In genomic region chr5:80097516-80097915, GRCh38 we compare ENCODE assay signal across 22 cellular contexts.
DNase-seq lines count a peak whose midpoint lies in the region; ATAC-seq and TF ChIP-seq lines count a peak whose summit lies in the region.
"Had no signal": no experiment of that assay in that cellular context is flagged by ENCODE, and none has a peak within 500 bp of the region (broad histone marks: within the 10 kb centered on the region; RNA-seq: fewer than 3 reads in every experiment).

No MANE protein-coding gene starts in this region.

- H3K27ac ChIP-seq in left ventricle myocardium inferior (replicated peaks): no peak overlapping the region
- H3K27ac ChIP-seq: epithelial cell of prostate, Peyer's patch, skin epidermis, uterus had no signal

- H3K27me3 Mint-ChIP-seq in brain: no peaks in the 10 kb centered on the region
- H3K27me3 Mint-ChIP-seq in activated naive CD8-positive, alpha-beta T cell treated with anti-CD3 and anti-CD28 coated beads, Interleukin-2, amount 50 U/mL, for 24 hours: no peaks in the 10 kb centered on the region
- H3K27me3 Mint-ChIP-seq in nephron progenitor cell (ENCODE audit: low read depth, poor library complexity): no peaks in the 10 kb centered on the region
- H3K27me3 Mint-ChIP-seq in activated T-helper 1 cell treated with anti-CD3 and anti-CD28 coated beads, Interleukin-12 subunit alpha, Interleukin-12 subunit beta, Interleukin-2, Interleukin-4 antibody, amounts not matched to agents 30 ng/mL and 10 ng/mL and 1 ng/mL, durations not matched to agents 14 hours and 24 hours and 36 hours (ENCODE audit: insufficient read depth): no peaks in the 10 kb centered on the region
- H3K27me3 Mint-ChIP-seq: activated CD4-positive, alpha-beta memory T cell treated with anti-CD3 and anti-CD28 coated beads for 36 hours; activated naive CD8-positive, alpha-beta T cell treated with anti-CD3 and anti-CD28 coated beads, Interleukin-2, amount 10 ng/mL, durations not matched to agents 7 days and 5 days; stimulated activated naive CD8-positive, alpha-beta T cell treated with anti-CD3 and anti-CD28 coated beads, Interleukin-15, Interleukin-2, amounts not matched to agents 100 ng/mL and 50 ng/mL, for 24 hours had no signal

- H3K4me3 Mint-ChIP-seq in brain (no peak overlapping the region), nephron progenitor cell (no peak overlapping the region)
- no peak overlapping the region for H3K4me3 Mint-ChIP-seq in activated naive CD8-positive, alpha-beta T cell treated with anti-CD3 and anti-CD28 coated beads, Interleukin-2, amount 50 U/mL, for 24 hours
- H3K4me3 Mint-ChIP-seq in activated T-helper 1 cell treated with anti-CD3 and anti-CD28 coated beads, Interleukin-12 subunit alpha, Interleukin-12 subunit beta, Interleukin-2, Interleukin-4 antibody, amounts not matched to agents 30 ng/mL and 10 ng/mL and 1 ng/mL, durations not matched to agents 14 hours and 24 hours and 36 hours: no peak overlapping the region
- H3K4me3 Mint-ChIP-seq: activated CD4-positive, alpha-beta memory T cell treated with anti-CD3 and anti-CD28 coated beads for 36 hours; activated naive CD8-positive, alpha-beta T cell treated with anti-CD3 and anti-CD28 coated beads, Interleukin-2, amount 10 ng/mL, durations not matched to agents 7 days and 5 days; stimulated activated naive CD8-positive, alpha-beta T cell treated with anti-CD3 and anti-CD28 coated beads, Interleukin-15, Interleukin-2, amounts not matched to agents 100 ng/mL and 50 ng/mL, for 24 hours had no signal

- intact Hi-C loops in cardiac septum (cut with DNase I): no loop called here
- intact Hi-C loops in left ventricle myocardium inferior (cut with micrococcal nuclease): no loop called here
- intact Hi-C loops in activated T-helper 1 cell treated with anti-CD3 and anti-CD28 coated beads, Interleukin-12 subunit alpha, Interleukin-12 subunit beta, Interleukin-2, Interleukin-4 antibody, amounts not matched to agents 30 ng/mL and 10 ng/mL and 1 ng/mL, durations not matched to agents 14 hours and 24 hours and 36 hours (cut with micrococcal nuclease): no loop called here

- no peak for ATAC-seq in GM19463 (IDR thresholded peaks at IDR 0.05; ENCODE audit: unreplicated experiment)
- ATAC-seq in activated naive CD8-positive, alpha-beta T cell treated with anti-CD3 and anti-CD28 coated beads, Interleukin-2, amount 50 U/mL, for 24 hours: no peak
- ATAC-seq: K562 had no signal

- TF ChIP-seq CTCF in left ventricle myocardium inferior (IDR thresholded peaks at IDR 0.05; ENCODE audit: borderline replicate concordance): no peak
- no peak for TF ChIP-seq CTCF in brain (conservative IDR thresholded peaks at IDR 0.05)
- no peak for TF ChIP-seq CTCF in nephron progenitor cell (IDR thresholded peaks at IDR 0.05)

- no peaks in the 10 kb centered on the region for H3K27me3 ChIP-seq in left ventricle myocardium inferior (ENCODE audit: low read depth)
- H3K27me3 ChIP-seq: Peyer's patch, uterus had no signal

- DNase-seq in cardiac septum (ENCODE audit: low spot score) (peak; percentile 33), left ventricle myocardium inferior (no peak), myocyte (ENCODE audit: low read depth) (peak; percentile 21), nephron progenitor cell (no peak)
- DNase-seq in activated naive CD8-positive, alpha-beta T cell treated with anti-CD3 and anti-CD28 coated beads, Interleukin-2, amount 50 U/mL, for 24 hours: no peak
- DNase-seq in activated T-helper 1 cell treated with anti-CD3 and anti-CD28 coated beads, Interleukin-12 subunit alpha, Interleukin-12 subunit beta, Interleukin-2, Interleukin-4 antibody, amounts not matched to agents 30 ng/mL and 10 ng/mL and 1 ng/mL, durations not matched to agents 14 hours and 24 hours and 36 hours (ENCODE audit: low spot score): no peak
- DNase-seq: activated CD4-positive, alpha-beta memory T cell treated with anti-CD3 and anti-CD28 coated beads for 36 hours; activated effector memory CD4-positive, alpha-beta T cell treated with Interleukin-2 at 50 U/mL for 16 hours; activated naive CD8-positive, alpha-beta T cell treated with anti-CD3 and anti-CD28 coated beads, Interleukin-2, amount 10 ng/mL, durations not matched to agents 7 days and 5 days; cerebellar nuclear complex; effector CD4-positive, alpha-beta T cell; NCI-H2081 treated with DMSO at 0.1 percent for 48 hours; NCI-H226; Peyer's patch; SHP77 treated with DMSO at 0.1 percent for 48 hours; uterus had no signal

- H3K36me3 Mint-ChIP-seq in brain: no peaks in the 10 kb centered on the region
- H3K36me3 Mint-ChIP-seq in activated naive CD8-positive, alpha-beta T cell treated with anti-CD3 and anti-CD28 coated beads, Interleukin-2, amount 50 U/mL, for 24 hours (ENCODE audit: low read depth): no peaks in the 10 kb centered on the region
- no peaks in the 10 kb centered on the region for H3K36me3 Mint-ChIP-seq in nephron progenitor cell (ENCODE audit: low read depth)
- H3K36me3 Mint-ChIP-seq in activated T-helper 1 cell treated with anti-CD3 and anti-CD28 coated beads, Interleukin-12 subunit alpha, Interleukin-12 subunit beta, Interleukin-2, Interleukin-4 antibody, amounts not matched to agents 30 ng/mL and 10 ng/mL and 1 ng/mL, durations not matched to agents 14 hours and 24 hours and 36 hours (ENCODE audit: low read depth): no peaks in the 10 kb centered on the region
- H3K36me3 Mint-ChIP-seq: activated CD4-positive, alpha-beta memory T cell treated with anti-CD3 and anti-CD28 coated beads for 36 hours had no signal

- H3K9me3 ChIP-seq in left ventricle myocardium inferior (replicated peaks): no peaks in the 10 kb centered on the region
- H3K9me3 ChIP-seq: Peyer's patch, uterus had no signal

- peaks cover 9% of the 10 kb centered on the region for H3K4me1 ChIP-seq in left ventricle myocardium inferior
- H3K4me1 ChIP-seq: Peyer's patch, uterus had no signal

- H3K4me3 ChIP-seq in left ventricle myocardium inferior: no peak overlapping the region
- H3K4me3 ChIP-seq: K562, Peyer's patch, skin epidermis, uterus had no signal

- H3K36me3 ChIP-seq in left ventricle myocardium inferior: no peaks in the 10 kb centered on the region
- H3K36me3 ChIP-seq: Peyer's patch, uterus had no signal

- H3K9me3 Mint-ChIP-seq in brain: peaks cover 0 to 3% (median 0%) of the 10 kb centered on the region in 5 experiments
- no peaks in the 10 kb centered on the region for H3K9me3 Mint-ChIP-seq in activated naive CD8-positive, alpha-beta T cell treated with anti-CD3 and anti-CD28 coated beads, Interleukin-2, amount 50 U/mL, for 24 hours
- H3K9me3 Mint-ChIP-seq in nephron progenitor cell: no peaks in the 10 kb centered on the region
- H3K9me3 Mint-ChIP-seq in activated T-helper 1 cell treated with anti-CD3 and anti-CD28 coated beads, Interleukin-12 subunit alpha, Interleukin-12 subunit beta, Interleukin-2, Interleukin-4 antibody, amounts not matched to agents 30 ng/mL and 10 ng/mL and 1 ng/mL, durations not matched to agents 14 hours and 24 hours and 36 hours: no peaks in the 10 kb centered on the region
- H3K9me3 Mint-ChIP-seq: activated CD4-positive, alpha-beta memory T cell treated with anti-CD3 and anti-CD28 coated beads for 36 hours; activated naive CD8-positive, alpha-beta T cell treated with anti-CD3 and anti-CD28 coated beads, Interleukin-2, amount 10 ng/mL, durations not matched to agents 7 days and 5 days; stimulated activated naive CD8-positive, alpha-beta T cell treated with anti-CD3 and anti-CD28 coated beads, Interleukin-15, Interleukin-2, amounts not matched to agents 100 ng/mL and 50 ng/mL, for 24 hours had no signal

- peaks cover 24% of the 10 kb centered on the region for H3K4me1 Mint-ChIP-seq in brain
- H3K4me1 Mint-ChIP-seq in activated naive CD8-positive, alpha-beta T cell treated with anti-CD3 and anti-CD28 coated beads, Interleukin-2, amount 50 U/mL, for 24 hours: peaks cover 11% of the 10 kb centered on the region
- H3K4me1 Mint-ChIP-seq in nephron progenitor cell: peaks cover 45% of the 10 kb centered on the region
- H3K4me1 Mint-ChIP-seq in activated T-helper 1 cell treated with anti-CD3 and anti-CD28 coated beads, Interleukin-12 subunit alpha, Interleukin-12 subunit beta, Interleukin-2, Interleukin-4 antibody, amounts not matched to agents 30 ng/mL and 10 ng/mL and 1 ng/mL, durations not matched to agents 14 hours and 24 hours and 36 hours (ENCODE audit: low read depth): peaks cover 14% of the 10 kb centered on the region

- peak overlapping the region; percentile 32 to 92 (median 78) for H3K27ac Mint-ChIP-seq in brain
- no peak overlapping the region for H3K27ac Mint-ChIP-seq in activated naive CD8-positive, alpha-beta T cell treated with anti-CD3 and anti-CD28 coated beads, Interleukin-2, amount 50 U/mL, for 24 hours
- no peak overlapping the region for H3K27ac Mint-ChIP-seq in nephron progenitor cell
- no peak overlapping the region for H3K27ac Mint-ChIP-seq in activated T-helper 1 cell treated with anti-CD3 and anti-CD28 coated beads, Interleukin-12 subunit alpha, Interleukin-12 subunit beta, Interleukin-2, Interleukin-4 antibody, amounts not matched to agents 30 ng/mL and 10 ng/mL and 1 ng/mL, durations not matched to agents 14 hours and 24 hours and 36 hours
- H3K27ac Mint-ChIP-seq: activated CD4-positive, alpha-beta memory T cell treated with anti-CD3 and anti-CD28 coated beads for 36 hours; stimulated activated naive CD8-positive, alpha-beta T cell treated with anti-CD3 and anti-CD28 coated beads, Interleukin-15, Interleukin-2, amounts not matched to agents 100 ng/mL and 50 ng/mL, for 24 hours had no signal

Comparison
In these comparisons a context has a peak if more than half of its experiments do, and no peak if none do; other contexts are left out.
1. DNase-seq: peak in cardiac septum (single experiment) and myocyte (single experiment); none in left ventricle myocardium inferior (single experiment), activated naive CD8-positive, alpha-beta T cell treated with anti-CD3 and anti-CD28 coated beads, Interleukin-2, amount 50 U/mL, for 24 hours (single experiment), nephron progenitor cell (single experiment) and activated T-helper 1 cell treated with anti-CD3 and anti-CD28 coated beads, Interleukin-12 subunit alpha, Interleukin-12 subunit beta, Interleukin-2, Interleukin-4 antibody, amounts not matched to agents 30 ng/mL and 10 ng/mL and 1 ng/mL, durations not matched to agents 14 hours and 24 hours and 36 hours (single experiment).
2. H3K27ac Mint-ChIP-seq: peak in brain (5 of 5); none in activated naive CD8-positive, alpha-beta T cell treated with anti-CD3 and anti-CD28 coated beads, Interleukin-2, amount 50 U/mL, for 24 hours (single experiment), nephron progenitor cell (single experiment) and activated T-helper 1 cell treated with anti-CD3 and anti-CD28 coated beads, Interleukin-12 subunit alpha, Interleukin-12 subunit beta, Interleukin-2, Interleukin-4 antibody, amounts not matched to agents 30 ng/mL and 10 ng/mL and 1 ng/mL, durations not matched to agents 14 hours and 24 hours and 36 hours (single experiment).